Comparison of ENCODE assay signal across 1 cellular context in the genomic region with DNA sequence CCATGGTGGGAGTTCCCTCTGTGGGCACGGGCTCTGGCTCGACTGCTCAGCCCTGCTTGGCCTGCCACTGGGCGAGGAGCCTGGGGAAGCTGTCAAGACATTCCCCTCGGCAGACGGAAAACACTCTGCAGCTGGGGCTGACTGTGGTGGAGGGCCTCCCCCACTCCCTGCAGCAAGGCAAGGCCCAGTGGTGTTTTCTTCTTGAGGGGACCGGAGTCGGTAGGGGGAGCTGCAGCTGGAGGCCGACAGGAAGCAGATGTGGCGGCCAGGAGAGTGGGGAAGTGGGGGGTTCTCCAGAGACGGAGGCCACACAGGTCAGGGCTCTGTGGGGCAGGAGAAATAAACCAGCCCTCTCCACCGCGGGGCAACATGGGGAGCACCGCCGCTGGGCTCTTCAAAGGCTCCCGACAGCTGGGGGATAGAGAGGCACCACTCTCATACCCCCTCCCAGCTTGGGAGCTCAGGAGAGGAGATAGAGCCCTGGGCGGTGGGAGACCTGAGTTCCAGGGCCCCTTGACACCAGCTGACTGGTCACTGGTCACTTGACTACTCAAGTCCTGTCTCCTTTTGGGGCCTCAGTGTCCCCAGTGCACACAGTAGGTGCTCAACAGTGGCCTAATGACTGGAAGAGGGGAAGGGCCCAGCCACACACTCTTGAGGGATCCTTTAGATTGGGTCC.
TF ChIP-seq lines count a peak whose summit lies in the region.

No MANE protein-coding gene starts in this region.

TF ChIP-seq in IMR-90, 13 proteins besides CTCF, POLR2A, EP300 and RAD21 (continued from another document):
- TF ChIP-seq, protein P1, sequence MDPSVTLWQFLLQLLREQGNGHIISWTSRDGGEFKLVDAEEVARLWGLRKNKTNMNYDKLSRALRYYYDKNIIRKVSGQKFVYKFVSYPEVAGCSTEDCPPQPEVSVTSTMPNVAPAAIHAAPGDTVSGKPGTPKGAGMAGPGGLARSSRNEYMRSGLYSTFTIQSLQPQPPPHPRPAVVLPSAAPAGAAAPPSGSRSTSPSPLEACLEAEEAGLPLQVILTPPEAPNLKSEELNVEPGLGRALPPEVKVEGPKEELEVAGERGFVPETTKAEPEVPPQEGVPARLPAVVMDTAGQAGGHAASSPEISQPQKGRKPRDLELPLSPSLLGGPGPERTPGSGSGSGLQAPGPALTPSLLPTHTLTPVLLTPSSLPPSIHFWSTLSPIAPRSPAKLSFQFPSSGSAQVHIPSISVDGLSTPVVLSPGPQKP (IDR thresholded peaks at IDR 0.05; ENCODE audit: borderline replicate concordance, low read depth, low read length), result no peak
- TF ChIP-seq MAZ (IDR thresholded peaks at IDR 0.05; ENCODE audit: borderline replicate concordance, low read depth, low read length), result no peak
- TF ChIP-seq MXI1 (IDR thresholded peaks at IDR 0.05; ENCODE audit: borderline replicate concordance, low read depth, low read length), result no peak
- no peak for TF ChIP-seq MAFK (IDR thresholded peaks at IDR 0.05; ENCODE audit: low read depth, low read length)
- no peak for TF ChIP-seq BHLHE40 (IDR thresholded peaks at IDR 0.05; ENCODE audit: low read depth, low read length)
- TF ChIP-seq, protein P2, sequence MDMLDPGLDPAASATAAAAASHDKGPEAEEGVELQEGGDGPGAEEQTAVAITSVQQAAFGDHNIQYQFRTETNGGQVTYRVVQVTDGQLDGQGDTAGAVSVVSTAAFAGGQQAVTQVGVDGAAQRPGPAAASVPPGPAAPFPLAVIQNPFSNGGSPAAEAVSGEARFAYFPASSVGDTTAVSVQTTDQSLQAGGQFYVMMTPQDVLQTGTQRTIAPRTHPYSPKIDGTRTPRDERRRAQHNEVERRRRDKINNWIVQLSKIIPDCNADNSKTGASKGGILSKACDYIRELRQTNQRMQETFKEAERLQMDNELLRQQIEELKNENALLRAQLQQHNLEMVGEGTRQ (IDR thresholded peaks at IDR 0.05; ENCODE audit: low read depth, low read length), result no peak
- no peak for TF ChIP-seq RFX5 (IDR thresholded peaks at IDR 0.05; ENCODE audit: low read depth, low read length)
- no peak for TF ChIP-seq CEBPB (IDR thresholded peaks at IDR 0.05; ENCODE audit: low read depth, low read length)
- TF ChIP-seq FOS (IDR thresholded peaks at IDR 0.05; ENCODE audit: low read depth, low read length), result no peak
- no peak for TF ChIP-seq CHD1 (IDR thresholded peaks at IDR 0.05; ENCODE audit: low read depth, low read length)
- TF ChIP-seq NFE2L2 (IDR thresholded peaks at IDR 0.05; ENCODE audit: low read depth, low read length), result no peak
